ENCODE assay signal across 8 cellular contexts in the genomic region with DNA sequence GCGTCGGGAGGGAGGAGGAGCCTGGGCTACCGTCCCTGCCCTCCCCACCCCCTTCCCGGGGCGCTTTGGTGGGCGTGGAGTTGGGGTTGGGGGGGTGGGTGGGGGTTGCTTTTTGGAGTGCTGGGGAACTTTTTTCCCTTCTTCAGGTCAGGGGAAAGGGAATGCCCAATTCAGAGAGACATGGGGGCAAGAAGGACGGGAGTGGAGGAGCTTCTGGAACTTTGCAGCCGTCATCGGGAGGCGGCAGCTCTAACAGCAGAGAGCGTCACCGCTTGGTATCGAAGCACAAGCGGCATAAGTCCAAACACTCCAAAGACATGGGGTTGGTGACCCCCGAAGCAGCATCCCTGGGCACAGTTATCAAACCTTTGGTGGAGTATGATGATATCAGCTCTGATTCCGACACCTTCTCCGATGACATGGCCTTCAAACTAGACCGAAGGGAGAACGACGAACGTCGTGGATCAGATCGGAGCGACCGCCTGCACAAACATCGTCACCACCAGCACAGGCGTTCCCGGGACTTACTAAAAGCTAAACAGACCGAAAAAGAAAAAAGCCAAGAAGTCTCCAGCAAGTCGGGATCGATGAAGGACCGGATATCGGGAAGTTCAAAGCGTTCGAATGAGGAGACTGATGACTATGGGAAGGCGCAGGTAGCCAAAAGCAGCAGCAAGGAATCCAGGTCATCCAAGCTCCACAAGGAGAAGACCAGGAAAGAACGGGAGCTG. TPM values are rescaled to one million over a fixed set of nuclear protein-coding genes. Genes with fewer than 3 reads are reported as not detected.
DNase-seq lines count a peak whose midpoint lies in the region; ATAC-seq, FAIRE-seq and TF ChIP-seq lines count a peak whose summit lies in the region.

No MANE protein-coding gene starts in this region.

- peak overlapping the region; percentile 91 to 96 for H3K27ac ChIP-seq in SK-N-SH (ENCODE audit: low read depth in 2 of 2, low read length in 1 of 2)

- peaks cover 42% of the 10 kb centered on the region for H4K20me1 ChIP-seq in SK-N-SH (ENCODE audit: insufficient read depth)

- peak overlapping the region; percentile 93 for H3K4me2 ChIP-seq in SK-N-SH

- no peaks in the 10 kb centered on the region for H3K9me3 ChIP-seq in SK-N-SH

- CTCF ChIA-PET in SK-N-SH (lab: Yijun Ruan, JAX) = interaction anchor here (1.0 to 2.6 kb wide), 6 partner anchors 46 to 255 kb away, joined by 3 to 6 read pairs (median 6); no protein-coding TSS in a partner anchor

- H3K9me2 ChIP-seq in SK-N-SH = no peaks in the 10 kb centered on the region

- peaks cover 52% of the 10 kb centered on the region for H3K79me2 ChIP-seq in SK-N-SH (ENCODE audit: insufficient read depth)

- no peak for TF ChIP-seq EP300 in SK-N-SH (IDR thresholded peaks at IDR 0.05; ENCODE audit: borderline replicate concordance in 1 of 2, low read depth in 1 of 2, low read length in 1 of 2)

- TF ChIP-seq CTCF in SK-N-SH (IDR thresholded peaks at IDR 0.05) = no peak
- no peak for TF ChIP-seq CTCF in bronchial epithelial cell (IDR thresholded peaks at IDR 0.05; ENCODE audit: insufficient read depth, low read length, severe bottlenecking)

- peak overlapping the region; percentile 96 for H3K9ac ChIP-seq in SK-N-SH

- peak; percentile 2 for ATAC-seq in HG02970 (IDR thresholded peaks at IDR 0.05; ENCODE audit: low FRiP score, unreplicated experiment)

- under 1% methylated on average over 35 of the region's 37 CpGs for WGBS in SK-N-SH (ENCODE audit: low lambda C conversion rate)

- H3K27me3 ChIP-seq in SK-N-SH (ENCODE audit: insufficient read depth) = no peaks in the 10 kb centered on the region
- no peaks in the 10 kb centered on the region for H3K27me3 ChIP-seq in bronchial epithelial cell (ENCODE audit: control insufficient read depth, insufficient read depth, low read length)

- no peak for TF ChIP-seq RAD21 in SK-N-SH (IDR thresholded peaks at IDR 0.05; ENCODE audit: low read length)

- no peak overlapping the region for H2AFZ ChIP-seq in SK-N-SH (ENCODE audit: low read depth)

- peaks cover 3% of the 10 kb centered on the region for H3F3A ChIP-seq in SK-N-SH (replicated peaks; ENCODE audit: insufficient read depth)

- DNase-seq in NOMO-1 treated with DMSO at 0.1 percent for 48 hours (lab: John Stamatoyannopoulos, UW; ENCODE audit: unreplicated experiment) (peak; percentile 34), NOMO-1 treated with dmso at 0.1 percent for 144 hours (lab: John Stamatoyannopoulos, UW; ENCODE audit: unreplicated experiment) (no peak), SK-N-SH (peak; percentile 84), bronchial epithelial cell (ENCODE audit: low read depth) (peak; percentile 42), iris pigment epithelial cell (ENCODE audit: low read depth) (peak; percentile 66), DMS79 (lab: John Stamatoyannopoulos, UW) (no peak)
- DNase-seq in stimulated activated CD4-positive, alpha-beta T cell treated with anti-CD3 and anti-CD28 coated beads, Interleukin-1b, Interleukin-23, amount 100 ng/mL, for 4 hours (ENCODE audit: low read depth in 2 of 2) = peak; percentile 59 to 67

- H3K4me3 ChIP-seq in SK-N-SH (ENCODE audit: low read depth in 2 of 2, low read length in 1 of 2) = peak overlapping the region; percentile 74 to 77
- H3K4me3 ChIP-seq in bronchial epithelial cell (ENCODE audit: low read depth, low read length) = peak overlapping the region; percentile 82

- H3K36me3 ChIP-seq in SK-N-SH (replicated peaks in 1 of 2; ENCODE audit: control insufficient read depth in 1 of 2, insufficient read depth in 2 of 2, low read length in 1 of 2) = peaks cover 0 to 8% of the 10 kb centered on the region in 2 experiments
- H3K36me3 ChIP-seq in bronchial epithelial cell (ENCODE audit: control insufficient read depth, insufficient read depth, low read length) = no peaks in the 10 kb centered on the region

- FAIRE-seq in bronchial epithelial cell (lab: Jason Lieb, UNC) = no peak

- POLR2A ChIA-PET in SK-N-SH (lab: Yijun Ruan, JAX) = interaction anchor here (4.3 kb wide), 1 partner anchor 10 kb away, joined by 41 read pairs; a partner anchor contains a TSS

- H3K4me1 ChIP-seq in SK-N-SH (ENCODE audit: control insufficient read depth in 1 of 2, insufficient read depth in 2 of 2, low read depth in 1 of 2, low read length in 1 of 2) = peaks cover 4 to 6% of the 10 kb centered on the region in 2 experiments; a peak in 2 of 4 replicates

TF ChIP-seq in SK-N-SH, 30 proteins besides CTCF, POLR2A, EP300 and RAD21:
- TF ChIP-seq MXI1 (IDR thresholded peaks at IDR 0.05; ENCODE audit: low read depth, low read length) = peak; percentile 9; the same call in 1 of the 2 replicates
- TF ChIP-seq EZH2phosphoT487 (IDR thresholded peaks at IDR 0.05; ENCODE audit: borderline replicate concordance, low read depth) = no peak

RNA-seq across cellular contexts. Expression of a gene that starts 0.8 kb away (rescaled TPM):
- polyA plus RNA-seq in SK-N-SH (2012; rRNA removed) = 11.6 and 15.7 TPM in 2 replicates
- polyA plus RNA-seq in SK-N-SH (2012; cell fraction: cytosol; rRNA removed) = 8.5 and 9.0 TPM in 2 replicates
- polyA plus RNA-seq in SK-N-SH (2012; cell fraction: nucleus; rRNA removed) = 45.1 and 59.0 TPM in 2 replicates
- total RNA-seq in bronchial epithelial cell = 19.7 and 24.3 TPM in 2 replicates

RNA-seq across cellular contexts. Expression of a gene that starts 11.0 kb away (rescaled TPM):
- polyA plus RNA-seq in SK-N-SH (2012; rRNA removed) = 12.3 and 19.9 TPM in 2 replicates
- 13.8 and 15.7 TPM in 2 replicates for polyA plus RNA-seq in SK-N-SH (2012; cell fraction: cytosol; rRNA removed)
- polyA plus RNA-seq in SK-N-SH (2012; cell fraction: nucleus; rRNA removed) = 6.3 and 15.8 TPM in 2 replicates
- total RNA-seq in bronchial epithelial cell = 21.6 and 25.0 TPM in 2 replicates

Comparison
In these comparisons a context has a peak if more than half of its experiments do, and no peak if none do; other contexts are left out.
1. DNase-seq: peak in NOMO-1 treated with DMSO at 0.1 percent for 48 hours (single experiment), SK-N-SH (single experiment), bronchial epithelial cell (single experiment), iris pigment epithelial cell (single experiment) and stimulated activated CD4-positive, alpha-beta T cell treated with anti-CD3 and anti-CD28 coated beads, Interleukin-1b, Interleukin-23, amount 100 ng/mL, for 4 hours (2 of 2); none in NOMO-1 treated with dmso at 0.1 percent for 144 hours (single experiment) and DMS79 (single experiment).